ENCODE assay signal across 13 cellular contexts in genomic region chr5:59759600-59760357, GRCh38.
A peak's percentile ranks its signal among the peaks of the same experiment; 100 is the strongest.
DNase-seq lines count a peak whose midpoint lies in the region; ATAC-seq and TF ChIP-seq lines count a peak whose summit lies in the region.
"Had no signal": no experiment of that assay in that cellular context is flagged by ENCODE, and none has a peak within 500 bp of the region (broad histone marks: within the 10 kb centered on the region; RNA-seq: fewer than 3 reads in every experiment).

No MANE protein-coding gene starts in this region.

- POLR2A ChIA-PET in activated CD4-positive, alpha-beta memory T cell treated with anti-CD3 and anti-CD28 coated beads, Interleukin-2, amount 10 ng/mL, durations not matched to agents 7 days and 5 days (lab: Charles Lee) = no interaction called here

- H3K36me3 Mint-ChIP-seq in activated CD4-positive, alpha-beta memory T cell treated with anti-CD3 and anti-CD28 coated beads, Interleukin-2, amount 10 ng/mL, durations not matched to agents 7 days and 5 days (ENCODE audit: low read depth) = no peaks in the 10 kb centered on the region
- H3K36me3 Mint-ChIP-seq in natural killer cell = no peaks in the 10 kb centered on the region

- no peaks in the 10 kb centered on the region for H3K27me3 Mint-ChIP-seq in activated CD4-positive, alpha-beta memory T cell treated with anti-CD3 and anti-CD28 coated beads, Interleukin-2, amount 10 ng/mL, durations not matched to agents 7 days and 5 days
- peaks cover 4 to 7% of the 10 kb centered on the region in 2 donors for H3K27me3 Mint-ChIP-seq in natural killer cell (ENCODE audit: low read depth in 2 of 2)

- no peak for ATAC-seq in natural killer cell

- no peak overlapping the region for H3K4me3 Mint-ChIP-seq in activated CD4-positive, alpha-beta memory T cell treated with anti-CD3 and anti-CD28 coated beads, Interleukin-2, amount 10 ng/mL, durations not matched to agents 7 days and 5 days
- H3K4me3 Mint-ChIP-seq in natural killer cell = no peak overlapping the region
- H3K4me3 Mint-ChIP-seq: activated T-cell treated with anti-CD3 and anti-CD28 coated beads, Interleukin-2, amount 50 U/mL, for 24 hours; neural crest cell had no signal

- intact Hi-C loops in natural killer cell (cut with micrococcal nuclease) = no loop called here

- no peak for TF ChIP-seq CTCF in natural killer cell (IDR thresholded peaks at IDR 0.05)

- DNase-seq in H4 (ENCODE audit: low spot score) (peak; percentile 49), RPMI7951 (ENCODE audit: low read depth) (peak; percentile 62), fibroblast of gingiva (ENCODE audit: low read depth) (peak; percentile 58), renal cortical epithelial cell (ENCODE audit: low read depth) (peak; percentile 74), SIG-M5 treated with dmso at 0.1 percent for 504 hours (lab: John Stamatoyannopoulos, UW; ENCODE audit: unreplicated experiment) (no peak), natural killer cell (no peak)
- DNase-seq in activated CD4-positive, alpha-beta memory T cell treated with anti-CD3 and anti-CD28 coated beads, Interleukin-2, amount 10 ng/mL, durations not matched to agents 7 days and 5 days = no peak
- DNase-seq: activated CD4-positive, CD25-positive, alpha-beta regulatory T cell; activated T-cell treated with anti-CD3 and anti-CD28 coated beads, Interleukin-2, amount 50 U/mL, for 24 hours; aorta; KBM-7; stimulated activated CD4-positive, alpha-beta T cell treated with anti-CD3 and anti-CD28 coated beads, Interleukin-15, amount 100 ng/mL, for 24 hours had no signal

- no peaks in the 10 kb centered on the region for H3K4me1 Mint-ChIP-seq in activated CD4-positive, alpha-beta memory T cell treated with anti-CD3 and anti-CD28 coated beads, Interleukin-2, amount 10 ng/mL, durations not matched to agents 7 days and 5 days
- no peaks in the 10 kb centered on the region for H3K4me1 Mint-ChIP-seq in natural killer cell
- H3K4me1 Mint-ChIP-seq: neural crest cell had no signal

- CTCF ChIA-PET in activated CD4-positive, alpha-beta memory T cell treated with anti-CD3 and anti-CD28 coated beads, Interleukin-2, amount 10 ng/mL, durations not matched to agents 7 days and 5 days (lab: Charles Lee) = no interaction called here

- no peaks in the 10 kb centered on the region for H3K9me3 Mint-ChIP-seq in activated CD4-positive, alpha-beta memory T cell treated with anti-CD3 and anti-CD28 coated beads, Interleukin-2, amount 10 ng/mL, durations not matched to agents 7 days and 5 days
- H3K9me3 Mint-ChIP-seq in natural killer cell = no peaks in the 10 kb centered on the region
- H3K9me3 Mint-ChIP-seq: activated T-cell treated with anti-CD3 and anti-CD28 coated beads, Interleukin-2, amount 50 U/mL, for 24 hours; neural crest cell had no signal

- no peak overlapping the region for H3K27ac Mint-ChIP-seq in activated CD4-positive, alpha-beta memory T cell treated with anti-CD3 and anti-CD28 coated beads, Interleukin-2, amount 10 ng/mL, durations not matched to agents 7 days and 5 days
- H3K27ac Mint-ChIP-seq in natural killer cell = no peak overlapping the region
- H3K27ac Mint-ChIP-seq: activated T-cell treated with anti-CD3 and anti-CD28 coated beads, Interleukin-2, amount 50 U/mL, for 24 hours had no signal

Comparison
In these comparisons a context has a peak if more than half of its experiments do, and no peak if none do; other contexts are left out.
1. DNase-seq: peak in H4 (single experiment), RPMI7951 (single experiment), fibroblast of gingiva (single experiment) and renal cortical epithelial cell (single experiment); none in activated CD4-positive, alpha-beta memory T cell treated with anti-CD3 and anti-CD28 coated beads, Interleukin-2, amount 10 ng/mL, durations not matched to agents 7 days and 5 days (single experiment), SIG-M5 treated with dmso at 0.1 percent for 504 hours (single experiment) and natural killer cell (single experiment).